Comparison of ENCODE assay signal across 1 cellular context in genomic region chr9:35756275-35756742, GRCh38.
TF ChIP-seq lines count a peak whose summit lies in the region.

No MANE protein-coding gene starts in this region.

TF ChIP-seq in HepG2, 621 proteins besides CTCF, POLR2A, EP300 and RAD21 (continues in another document):
- TF ChIP-seq ZFX (CRISPR knock-in tag; IDR thresholded peaks at IDR 0.05; ENCODE audit: low read depth), result peak; percentile 87
- TF ChIP-seq THAP7 (CRISPR knock-in tag; IDR thresholded peaks at IDR 0.05), result 0 out of 2 replicates have a peak, but pooled peaks have one; percentile 43
- TF ChIP-seq ZBTB25 (CRISPR knock-in tag; IDR thresholded peaks at IDR 0.05), result no peak
- no peak for TF ChIP-seq E2F5 (CRISPR knock-in tag; conservative IDR thresholded peaks at IDR 0.05)
- no peak for TF ChIP-seq PBX2 (CRISPR knock-in tag; IDR thresholded peaks at IDR 0.05)
- 0 out of 2 replicates have a peak, but pooled peaks have one; percentile 51 for TF ChIP-seq ZNF550 (CRISPR knock-in tag; IDR thresholded peaks at IDR 0.05; ENCODE audit: borderline replicate concordance)
- peak; percentile 2; the same call in 1 of the 2 replicates for TF ChIP-seq ZNF136 (CRISPR knock-in tag; IDR thresholded peaks at IDR 0.05; ENCODE audit: low read depth)
- TF ChIP-seq ZNF607 (CRISPR knock-in tag; IDR thresholded peaks at IDR 0.05; ENCODE audit: borderline replicate concordance), result 0 out of 2 replicates have a peak, but pooled peaks have one; percentile 33
- TF ChIP-seq YY1 (IDR thresholded peaks at IDR 0.05; ENCODE audit: insufficient read depth, insufficient replicate concordance, low read depth, low read length), result peak; percentile 14
- peak; percentile 18; the same call in 1 of the 2 replicates for TF ChIP-seq IRF2 (CRISPR knock-in tag; IDR thresholded peaks at IDR 0.05)
- TF ChIP-seq ZNF292 (CRISPR knock-in tag; IDR thresholded peaks at IDR 0.05; ENCODE audit: borderline replicate concordance, low read depth), result peak; percentile 18; the same call in 1 of the 2 replicates
- peak; percentile 52 for TF ChIP-seq GATAD2A (CRISPR knock-in tag; IDR thresholded peaks at IDR 0.05)
- TF ChIP-seq SMARCC2 (IDR thresholded peaks at IDR 0.05), result no peak
- 0 out of 2 replicates have a peak, but pooled peaks have one; percentile 69 for TF ChIP-seq MAZ (IDR thresholded peaks at IDR 0.05; ENCODE audit: borderline replicate concordance, low read depth, low read length)
- no peak; the same call in 1 of the 2 replicates for TF ChIP-seq MAZ (CRISPR knock-in tag; IDR thresholded peaks at IDR 0.05; ENCODE audit: low read depth)
- no peak for TF ChIP-seq ZBTB46 (CRISPR knock-in tag; IDR thresholded peaks at IDR 0.05; ENCODE audit: borderline replicate concordance)
- TF ChIP-seq ZNF687 (CRISPR knock-in tag; IDR thresholded peaks at IDR 0.05), result peak; percentile 93; the same call in 1 of the 2 replicates
- TF ChIP-seq ZMYM3 (CRISPR knock-in tag; IDR thresholded peaks at IDR 0.05), result peak; percentile 73; the same call in 1 of the 2 replicates
- peak; percentile 62; the same call in 1 of the 2 replicates for TF ChIP-seq ZFY (CRISPR knock-in tag; IDR thresholded peaks at IDR 0.05)
- peak; percentile 51; the same call in 1 of the 2 replicates for TF ChIP-seq ZNF138 (CRISPR knock-in tag; IDR thresholded peaks at IDR 0.05; ENCODE audit: low read depth)
- 0 out of 2 replicates have a peak, but pooled peaks have one; percentile 49 for TF ChIP-seq GLI4 (CRISPR knock-in tag; IDR thresholded peaks at IDR 0.05; ENCODE audit: borderline replicate concordance)
- TF ChIP-seq RNF2 (conservative IDR thresholded peaks at IDR 0.05; ENCODE audit: low read depth), result 0 out of 2 replicates have a peak, but pooled peaks have one; percentile 37
- no peak for TF ChIP-seq ZNF20 (CRISPR knock-in tag; IDR thresholded peaks at IDR 0.05)
- TF ChIP-seq ZNF326 (CRISPR knock-in tag; IDR thresholded peaks at IDR 0.05; ENCODE audit: borderline replicate concordance), result no peak
- TF ChIP-seq HNRNPL (IDR thresholded peaks at IDR 0.05; ENCODE audit: low read depth, low read length), result 0 out of 2 replicates have a peak, but pooled peaks have one; percentile 42
- peak; percentile 50 for TF ChIP-seq ZNF546 (CRISPR knock-in tag; conservative IDR thresholded peaks at IDR 0.05)
- TF ChIP-seq ETV5 (CRISPR knock-in tag; IDR thresholded peaks at IDR 0.05; ENCODE audit: borderline replicate concordance), result no peak
- 0 out of 2 replicates have a peak, but pooled peaks have one; percentile 72 for TF ChIP-seq ZNF33B (CRISPR knock-in tag; IDR thresholded peaks at IDR 0.05)
- TF ChIP-seq HMGA1 (CRISPR knock-in tag; conservative IDR thresholded peaks at IDR 0.05), result no peak
- no peak for TF ChIP-seq KDM3A (CRISPR knock-in tag; IDR thresholded peaks at IDR 0.05; ENCODE audit: low read depth)
- TF ChIP-seq SNAPC5 (CRISPR knock-in tag; IDR thresholded peaks at IDR 0.05; ENCODE audit: borderline replicate concordance), result no peak
- TF ChIP-seq ZNF609 (CRISPR knock-in tag; IDR thresholded peaks at IDR 0.05; ENCODE audit: borderline replicate concordance), result no peak
- TF ChIP-seq KAT7 (CRISPR knock-in tag; IDR thresholded peaks at IDR 0.05; ENCODE audit: borderline replicate concordance), result no peak
- TF ChIP-seq ZNF598 (CRISPR knock-in tag; IDR thresholded peaks at IDR 0.05; ENCODE audit: borderline replicate concordance), result 0 out of 2 replicates have a peak, but pooled peaks have one; percentile 70
- TF ChIP-seq TAF15 (IDR thresholded peaks at IDR 0.05; ENCODE audit: low read depth, low read length, poor library complexity, severe bottlenecking), result peak; percentile 63
- TF ChIP-seq SMAD3 (CRISPR knock-in tag; IDR thresholded peaks at IDR 0.05), result 0 out of 2 replicates have a peak, but pooled peaks have one; percentile 19
- TF ChIP-seq NFIB (CRISPR knock-in tag; IDR thresholded peaks at IDR 0.05; ENCODE audit: borderline replicate concordance), result no peak; the same call in 1 of the 2 replicates
- TF ChIP-seq ZNF207 (IDR thresholded peaks at IDR 0.05; ENCODE audit: borderline replicate concordance), result no peak
- no peak for TF ChIP-seq HNF1A (IDR thresholded peaks at IDR 0.05; ENCODE audit: low read depth)
- TF ChIP-seq HNF1A (CRISPR knock-in tag; IDR thresholded peaks at IDR 0.05; ENCODE audit: borderline replicate concordance), result no peak
- peak; percentile 72 for TF ChIP-seq IKZF4 (CRISPR knock-in tag; IDR thresholded peaks at IDR 0.05; ENCODE audit: borderline replicate concordance, low read depth, not compliant biosample characterization)
- TF ChIP-seq SRSF9 (IDR thresholded peaks at IDR 0.05; ENCODE audit: borderline replicate concordance, insufficient read depth, low read depth, low read length, poor library complexity, severe bottlenecking), result no peak
